7 cellular contexts compared by ENCODE assay signal in the genomic region with DNA sequence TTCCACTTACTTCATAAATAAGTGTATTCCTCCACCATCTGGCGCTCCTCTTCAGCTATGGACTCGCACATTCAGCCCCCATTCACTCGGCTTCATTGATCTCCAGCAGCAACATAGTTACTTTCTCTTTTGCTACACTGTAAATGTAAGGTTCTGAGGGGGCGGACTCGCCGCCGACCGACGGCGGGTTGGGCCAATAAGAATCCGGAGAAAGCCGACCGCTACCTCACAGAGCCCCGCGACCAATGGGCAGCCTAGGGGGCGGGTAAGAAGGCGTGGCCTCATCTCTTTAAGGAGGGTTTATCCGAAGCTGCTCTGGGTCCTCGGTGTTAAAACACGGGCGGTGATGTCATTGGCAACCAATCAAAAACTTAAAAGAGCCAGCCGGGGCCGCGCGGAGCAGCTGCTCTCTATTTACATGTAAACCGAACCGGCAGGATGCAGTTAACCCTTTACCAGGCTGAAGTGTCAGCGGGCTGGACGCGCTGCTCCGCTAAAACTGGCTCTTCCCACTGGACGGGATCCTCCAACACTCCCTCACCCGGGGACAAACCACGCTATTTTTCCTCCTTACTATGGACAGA.
DNase-seq lines count a peak whose midpoint lies in the region; ATAC-seq and TF ChIP-seq lines count a peak whose summit lies in the region.

TSS of gene DUSP10 (minus strand) at position 119 of the 584 bp plus-strand sequence. CDS start 2,345 bp downstream, outside the sequence.

- in situ Hi-C loops in astrocyte of the spinal cord (cut with HindIII; ENCODE audit: low sequenced_read_pairs), result no loop called here

- DNase-seq in NCI-H2081 treated with DMSO at 0.1 percent for 48 hours (lab: John Stamatoyannopoulos, UW) (peak; percentile 100), T1000 (lab: John Stamatoyannopoulos, UW) (peak; percentile 99), astrocyte of the spinal cord (ENCODE audit: low read depth, low spot score) (peak; percentile 100), hypothalamus (lab: John Stamatoyannopoulos, UW) (peak; percentile 68 to 99 (median 97)), retina (peak; percentile 97)

- ATAC-seq in GM18517 (IDR thresholded peaks at IDR 0.05; ENCODE audit: unreplicated experiment), result peak; percentile 85
- peak; percentile 78 for ATAC-seq in HG03039 (IDR thresholded peaks at IDR 0.05; ENCODE audit: unreplicated experiment)

- H3K4me3 ChIP-seq in astrocyte of the spinal cord (ENCODE audit: low read depth, low read length), result peak within 1 kb of the TSS; percentile 96

- peak; percentile 10 for TF ChIP-seq CTCF in astrocyte of the spinal cord (IDR thresholded peaks at IDR 0.05; ENCODE audit: low read depth, low read length)

Comparison
In these comparisons a context has a peak if more than half of its experiments do, and no peak if none do; other contexts are left out.
1. Peak in every context shown above with its lines: DNase-seq, ATAC-seq and H3K4me3 ChIP-seq.